Comparison of ENCODE assay signal across 1 cellular context in the genomic region with DNA sequence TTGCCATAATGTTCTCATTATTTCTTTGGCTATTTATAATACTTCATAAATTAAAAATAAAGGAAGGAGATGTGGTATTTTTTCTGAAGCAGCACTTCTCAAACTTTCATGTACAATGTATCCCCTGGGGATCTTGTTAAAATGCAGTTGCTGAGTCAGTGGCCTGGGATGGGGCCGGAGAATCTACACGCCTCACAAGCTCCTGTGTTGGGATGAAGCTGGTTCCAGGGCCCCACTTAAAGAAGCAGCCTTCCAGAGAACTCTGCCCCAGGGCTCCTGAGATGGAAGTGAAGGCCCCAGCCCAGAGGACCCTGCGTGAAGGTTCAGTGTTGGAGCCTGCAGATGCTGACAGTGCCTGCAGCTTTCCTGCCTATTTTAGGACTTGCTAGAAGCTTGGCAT.
TF ChIP-seq lines count a peak whose summit lies in the region.

No MANE protein-coding gene starts in this region.

TF ChIP-seq in GM23338, 12 proteins besides CTCF, POLR2A, EP300 and RAD21:
- TF ChIP-seq ZNF462 (CRISPR knock-in tag; IDR thresholded peaks at IDR 0.05) (no peak), EZH2phosphoT487 (IDR thresholded peaks at IDR 0.05; ENCODE audit: unreplicated experiment) (no peak), STAT1 (IDR thresholded peaks at IDR 0.05; ENCODE audit: unreplicated experiment) (no peak), CREB1 (CRISPR knock-in tag; IDR thresholded peaks at IDR 0.05; ENCODE audit: low read depth) (no peak), NANOG (IDR thresholded peaks at IDR 0.05; ENCODE audit: borderline replicate concordance) (no peak), JUNB (IDR thresholded peaks at IDR 0.05; ENCODE audit: unreplicated experiment) (no peak), ZNF331 (CRISPR knock-in tag; IDR thresholded peaks at IDR 0.05; ENCODE audit: low read depth) (no peak)
- TF ChIP-seq, protein P1, sequence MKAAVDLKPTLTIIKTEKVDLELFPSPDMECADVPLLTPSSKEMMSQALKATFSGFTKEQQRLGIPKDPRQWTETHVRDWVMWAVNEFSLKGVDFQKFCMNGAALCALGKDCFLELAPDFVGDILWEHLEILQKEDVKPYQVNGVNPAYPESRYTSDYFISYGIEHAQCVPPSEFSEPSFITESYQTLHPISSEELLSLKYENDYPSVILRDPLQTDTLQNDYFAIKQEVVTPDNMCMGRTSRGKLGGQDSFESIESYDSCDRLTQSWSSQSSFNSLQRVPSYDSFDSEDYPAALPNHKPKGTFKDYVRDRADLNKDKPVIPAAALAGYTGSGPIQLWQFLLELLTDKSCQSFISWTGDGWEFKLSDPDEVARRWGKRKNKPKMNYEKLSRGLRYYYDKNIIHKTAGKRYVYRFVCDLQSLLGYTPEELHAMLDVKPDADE (IDR thresholded peaks at IDR 0.05), result no peak
- TF ChIP-seq, protein P2, sequence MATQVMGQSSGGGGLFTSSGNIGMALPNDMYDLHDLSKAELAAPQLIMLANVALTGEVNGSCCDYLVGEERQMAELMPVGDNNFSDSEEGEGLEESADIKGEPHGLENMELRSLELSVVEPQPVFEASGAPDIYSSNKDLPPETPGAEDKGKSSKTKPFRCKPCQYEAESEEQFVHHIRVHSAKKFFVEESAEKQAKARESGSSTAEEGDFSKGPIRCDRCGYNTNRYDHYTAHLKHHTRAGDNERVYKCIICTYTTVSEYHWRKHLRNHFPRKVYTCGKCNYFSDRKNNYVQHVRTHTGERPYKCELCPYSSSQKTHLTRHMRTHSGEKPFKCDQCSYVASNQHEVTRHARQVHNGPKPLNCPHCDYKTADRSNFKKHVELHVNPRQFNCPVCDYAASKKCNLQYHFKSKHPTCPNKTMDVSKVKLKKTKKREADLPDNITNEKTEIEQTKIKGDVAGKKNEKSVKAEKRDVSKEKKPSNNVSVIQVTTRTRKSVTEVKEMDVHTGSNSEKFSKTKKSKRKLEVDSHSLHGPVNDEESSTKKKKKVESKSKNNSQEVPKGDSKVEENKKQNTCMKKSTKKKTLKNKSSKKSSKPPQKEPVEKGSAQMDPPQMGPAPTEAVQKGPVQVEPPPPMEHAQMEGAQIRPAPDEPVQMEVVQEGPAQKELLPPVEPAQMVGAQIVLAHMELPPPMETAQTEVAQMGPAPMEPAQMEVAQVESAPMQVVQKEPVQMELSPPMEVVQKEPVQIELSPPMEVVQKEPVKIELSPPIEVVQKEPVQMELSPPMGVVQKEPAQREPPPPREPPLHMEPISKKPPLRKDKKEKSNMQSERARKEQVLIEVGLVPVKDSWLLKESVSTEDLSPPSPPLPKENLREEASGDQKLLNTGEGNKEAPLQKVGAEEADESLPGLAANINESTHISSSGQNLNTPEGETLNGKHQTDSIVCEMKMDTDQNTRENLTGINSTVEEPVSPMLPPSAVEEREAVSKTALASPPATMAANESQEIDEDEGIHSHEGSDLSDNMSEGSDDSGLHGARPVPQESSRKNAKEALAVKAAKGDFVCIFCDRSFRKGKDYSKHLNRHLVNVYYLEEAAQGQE (IDR thresholded peaks at IDR 0.05; ENCODE audit: unreplicated experiment), result no peak
